Comparison of ENCODE assay signal across 19 cellular contexts in genomic region chr18:2854871-2855270, GRCh38. TPM values are rescaled to one million over a fixed set of nuclear protein-coding genes. Genes with fewer than 3 reads are reported as not detected.
DNase-seq lines count a peak whose midpoint lies in the region; ATAC-seq, FAIRE-seq and TF ChIP-seq lines count a peak whose summit lies in the region.
"Had no signal": no experiment of that assay in that cellular context is flagged by ENCODE, and none has a peak within 500 bp of the region (broad histone marks: within the 10 kb centered on the region; RNA-seq: fewer than 3 reads in every experiment).

No MANE protein-coding gene starts in this region.

- DNase-seq in GM03348 (ENCODE audit: low spot score): peak; percentile 45
- peak in 1 of 4 experiments; percentile 18 for DNase-seq in K562 (ENCODE audit: extremely low read depth in 1 of 4, low spot score in 3 of 4)
- no peak for DNase-seq in mesenchymal stem cell
- DNase-seq in suprapubic skin (ENCODE audit: low spot score in 2 of 2): peak in 1 of 2 donors; percentile 75
- no peak for DNase-seq in NCI-H524 treated with DMSO at 0.1 percent for 48 hours (lab: John Stamatoyannopoulos, UW)
- no peak for DNase-seq in NK-92 (lab: John Stamatoyannopoulos, UW; ENCODE audit: unreplicated experiment)
- no peak for DNase-seq in NOMO-1 treated with DMSO at 0.1 percent for 48 hours (lab: John Stamatoyannopoulos, UW; ENCODE audit: unreplicated experiment)
- DNase-seq: activated CD4-positive, alpha-beta T cell treated with anti-CD3 and anti-CD28 coated beads, Interleukin-2, amount 50 U/mL, for 1 hour; activated gamma-delta T cell; amniotic stem cell; central memory CD4-positive, alpha-beta T cell; DND-41; erythroblast; naive thymus-derived CD8-positive, alpha-beta T cell; NCI-H2107; NCI-H69; PC-3; stimulated activated CD8-positive, alpha-beta memory T cell treated with anti-CD3 and anti-CD28 coated beads, Interleukin-4, amount 100 ng/mL, for 48 hours had no signal

- no peak overlapping the region for H2AK5ac ChIP-seq in mesenchymal stem cell (ENCODE audit: low read length, severe bottlenecking)

- H3K4me2 ChIP-seq in K562 (ENCODE audit: insufficient read depth, low read length) (peak overlapping the region; percentile 75), mesenchymal stem cell (ENCODE audit: low read length, poor library complexity, severe bottlenecking) (no peak overlapping the region)

- no peak overlapping the region for H3K18ac ChIP-seq in mesenchymal stem cell (ENCODE audit: low read depth in 1 of 2, low read length in 2 of 2)

- H3K36me3 ChIP-seq in K562 (ENCODE audit: control insufficient read depth, insufficient read depth, low read length): no peaks in the 10 kb centered on the region
- H3K36me3 ChIP-seq in mesenchymal stem cell (ENCODE audit: control insufficient read depth in 1 of 2, insufficient read depth in 2 of 2, low read depth in 1 of 2, low read length in 2 of 2): peaks cover 0 to 4% of the 10 kb centered on the region in 2 experiments
- no peaks in the 10 kb centered on the region for H3K36me3 ChIP-seq in suprapubic skin

- peak overlapping the region in 1 of 2 experiments; percentile 43; a peak in 2 of 4 replicates for H3K9ac ChIP-seq in K562 (ENCODE audit: insufficient read depth in 1 of 2, low read depth in 2 of 2, low read length in 2 of 2)
- peak overlapping the region; percentile 67 for H3K9ac ChIP-seq in mesenchymal stem cell (ENCODE audit: low read length)

- no peak for TF ChIP-seq RAD21 in K562 (CRISPR knock-in tag; conservative IDR thresholded peaks at IDR 0.05 in 1 of 2, IDR thresholded peaks at IDR 0.05 in 1 of 2)

- H4K91ac ChIP-seq in mesenchymal stem cell (ENCODE audit: low read length): no peak overlapping the region

- TF ChIP-seq EP300 in K562 (IDR thresholded peaks at IDR 0.05; ENCODE audit: low read length) (no peak), suprapubic skin (IDR thresholded peaks at IDR 0.05) (no peak)

- BruUV-seq in K562 (replicated peaks; lab: Mats Ljungman, UMichigan): no TSS peak

- H3K27ac ChIP-seq in K562 (ENCODE audit: extremely low read depth, low read depth, low read length) (peak overlapping the region; percentile 72), mesenchymal stem cell (ENCODE audit: low read length, poor library complexity, severe bottlenecking) (no peak overlapping the region), suprapubic skin (peak overlapping the region; percentile 64)

- TF ChIP-seq CTCF in K562 (IDR thresholded peaks at IDR 0.05 in 2 of 3, conservative IDR thresholded peaks at IDR 0.05 in 1 of 3; ENCODE audit: insufficient read depth in 2 of 3, low read depth in 1 of 3, low read length in 3 of 3) (no peak), suprapubic skin (IDR thresholded peaks at IDR 0.05) (no peak)

- H3K4me1 ChIP-seq in K562 (replicated peaks in 1 of 2; ENCODE audit: control insufficient read depth in 2 of 2, insufficient read depth in 2 of 2, low read length in 2 of 2): peaks cover 48 to 60% of the 10 kb centered on the region in 2 experiments
- peaks cover 2% of the 10 kb centered on the region for H3K4me1 ChIP-seq in mesenchymal stem cell (ENCODE audit: control insufficient read depth, insufficient read depth, low read depth, low read length)
- H3K4me1 ChIP-seq in suprapubic skin: peaks cover 38% of the 10 kb centered on the region

- H3K14ac ChIP-seq in mesenchymal stem cell (ENCODE audit: low read length in 2 of 2): no peak overlapping the region

- no peaks in the 10 kb centered on the region for H3K9me1 ChIP-seq in K562 (ENCODE audit: control insufficient read depth, insufficient read depth, low read length)

- H2AFZ ChIP-seq in K562 (ENCODE audit: low read depth, low read length) (peak overlapping the region; percentile 82), mesenchymal stem cell (ENCODE audit: low read depth, low read length) (no peak overlapping the region)

- no peaks in the 10 kb centered on the region for H3K27me3 ChIP-seq in K562 (ENCODE audit: control insufficient read depth in 2 of 2, insufficient read depth in 2 of 2, low read length in 2 of 2)
- peaks cover 0 to 12% of the 10 kb centered on the region in 2 experiments for H3K27me3 ChIP-seq in mesenchymal stem cell (ENCODE audit: control insufficient read depth in 1 of 2, insufficient read depth in 1 of 2, low read length in 2 of 2)
- peaks cover 11% of the 10 kb centered on the region for H3K27me3 ChIP-seq in suprapubic skin

- 41% methylated on average over 6 of the region's 6 CpGs for WGBS in K562 (ENCODE audit: insufficient coverage, low coverage, missing lambda C conversion rate)
- WGBS in mesenchymal stem cell: 69% methylated on average over 6 of the region's 6 CpGs
- 33% methylated on average over 6 of the region's 6 CpGs for WGBS in suprapubic skin

- no peak overlapping the region for H4K8ac ChIP-seq in mesenchymal stem cell (ENCODE audit: low read length)

- H3K79me2 ChIP-seq in K562 (ENCODE audit: control insufficient read depth, insufficient read depth, low read length): no peaks in the 10 kb centered on the region

- TF ChIP-seq POLR2A in K562 (conservative IDR thresholded peaks at IDR 0.05): no peak
- no peak for TF ChIP-seq POLR2A in suprapubic skin (IDR thresholded peaks at IDR 0.05)

- no peak overlapping the region for H2BK5ac ChIP-seq in mesenchymal stem cell (ENCODE audit: low read depth, low read length, poor library complexity, severe bottlenecking)

- H3K23ac ChIP-seq in mesenchymal stem cell (ENCODE audit: low read length in 2 of 2): no peak overlapping the region

- peak; percentile 11 for ATAC-seq in K562
- ATAC-seq: naive thymus-derived CD8-positive, alpha-beta T cell; PC-3 had no signal

- H3K9me3 ChIP-seq in K562 (replicated peaks; ENCODE audit: control insufficient read depth, insufficient read depth, low read depth, low read length) (no peaks in the 10 kb centered on the region), mesenchymal stem cell (ENCODE audit: control insufficient read depth, low read length) (no peaks in the 10 kb centered on the region), suprapubic skin (no peaks in the 10 kb centered on the region)

- POLR2A ChIA-PET in K562 (lab: Yijun Ruan, JAX): interaction anchor here (0.6 to 2.0 kb wide), 6 partner anchors 10 to 328 kb away, joined by 3 to 10 read pairs (median 3); no protein-coding TSS in a partner anchor

- H2BK120ac ChIP-seq in mesenchymal stem cell (ENCODE audit: low read depth, low read length): no peak overlapping the region

- H3K4me3 ChIP-seq in K562: no peak overlapping the region
- peak overlapping the region in 1 of 2 experiments; percentile 46 for H3K4me3 ChIP-seq in mesenchymal stem cell (ENCODE audit: insufficient read depth in 1 of 2, low read depth in 1 of 2, low read length in 2 of 2)
- H3K4me3 ChIP-seq in suprapubic skin: no peak overlapping the region

- in situ Hi-C loops in K562 (cut with MboI): no loop called here

- no peak overlapping the region for H2BK12ac ChIP-seq in mesenchymal stem cell (ENCODE audit: low read length in 2 of 2)

- intact Hi-C loops in K562 (cut with micrococcal nuclease): loop anchor here (1.0 kb wide), 1 partner anchor 39 kb away; no protein-coding TSS in a partner anchor

- H3K79me1 ChIP-seq in mesenchymal stem cell (replicated peaks; ENCODE audit: low read length, poor library complexity, severe bottlenecking): no peaks in the 10 kb centered on the region

- no peak overlapping the region for H3K4ac ChIP-seq in mesenchymal stem cell (ENCODE audit: low read depth in 1 of 2, low read length in 2 of 2)

- CTCF ChIA-PET in K562 (lab: Yijun Ruan, JAX; ENCODE audit: low intra/inter-chr PET ratio): no interaction called here

- FAIRE-seq in K562 (lab: Jason Lieb, UNC): no peak
- FAIRE-seq: H1 had no signal

- no peaks in the 10 kb centered on the region for H4K20me1 ChIP-seq in K562 (replicated peaks; ENCODE audit: control insufficient read depth, insufficient read depth, low read length)

- H2BK15ac ChIP-seq in mesenchymal stem cell (ENCODE audit: low read depth, poor library complexity, severe bottlenecking): no peak overlapping the region

TF ChIP-seq in K562, 482 proteins besides CTCF, POLR2A, EP300 and RAD21 (continues in another document):
- TF ChIP-seq HNRNPL (IDR thresholded peaks at IDR 0.05; ENCODE audit: low read depth, low read length) (0 out of 2 replicates have a peak, but pooled peaks have one; percentile 5), KDM5B (IDR thresholded peaks at IDR 0.05; ENCODE audit: insufficient replicate concordance, low read depth, low read length) (peak; percentile 11), ZNF551 (CRISPR knock-in tag; IDR thresholded peaks at IDR 0.05) (no peak), MTA2 (IDR thresholded peaks at IDR 0.05; ENCODE audit: low read depth) (no peak), XRCC3 (IDR thresholded peaks at IDR 0.05) (no peak)

RNA-seq across cellular contexts. Expression of gene EMILIN2, which starts 8.1 kb away (rescaled TPM):
- total RNA-seq in K562 (2011; cell fraction: chromatin; rRNA removed; ENCODE audit: low replicate concordance): 0.76 and 1.1 TPM in 2 replicates
- total RNA-seq in K562 (2011; cell fraction: nucleolus; rRNA removed): 0.79 and 0.83 TPM in 2 replicates
- total RNA-seq in K562 (2011; cell fraction: nucleoplasm; rRNA removed): 0.69 and 0.88 TPM in 2 replicates
- total RNA-seq in K562 (2014; rRNA removed) (0.32 and 0.37 TPM in 2 replicates), K562 (2014; rRNA removed; fragmentation: Illumina TruSeq; extraction: Trizol) (0.11 and 0.16 TPM in 2 replicates), K562 (2015; rRNA removed; fragmentation: Illumina TruSeq; extraction: Trizol) (0.07 and 0.11 TPM in 2 replicates), K562 (2021) (0.34 and 0.40 TPM in 2 replicates), suprapubic skin (10 to 100 TPM in 1 of 4 donors, 1 to 10 TPM in 3; 4.3 to 11.3 (median 7.1) TPM)
- polyA plus RNA-seq in K562 (2011; rRNA removed) (0.25 and 0.35 TPM in 2 replicates), K562 (2014; fragmentation: Illumina TruSeq; extraction: Trizol) (0.19 and 0.24 TPM in 2 replicates), K562 (2014; fragmentation: Nextera tagmentation; extraction: Ambion mirVana) (under 1 TPM; 0.01 to 0.03 TPM), K562 (2014; rRNA removed) (0.20 and 0.40 TPM in 2 replicates)
- 0.44 and 0.69 TPM in 2 replicates for polyA plus RNA-seq in K562 (2011; cell fraction: cytosol; rRNA removed)
- polyA plus RNA-seq in K562 (2011; cell fraction: nucleus; rRNA removed): 0.43 and 0.48 TPM in 2 replicates
- 0.21 and 0.26 TPM in 2 replicates for polyA plus RNA-seq in K562 (2012)
- 0.63 and 1.0 TPM in 2 replicates for polyA minus RNA-seq in K562 (2011; rRNA and poly(A)+ RNA removed)
- polyA minus RNA-seq in K562 (2011; cell fraction: cytosol; rRNA and poly(A)+ RNA removed): 0.38 and 0.91 TPM in 2 replicates
- polyA minus RNA-seq in K562 (2011; cell fraction: nucleus; rRNA and poly(A)+ RNA removed): 0.13 and 0.78 TPM in 2 replicates
- 3.7 TPM for polyA plus RNA-seq in mesenchymal stem cell (2013, experiment 1 of 2)
- 3.5 TPM for polyA plus RNA-seq in mesenchymal stem cell (2013, experiment 2 of 2)
